Comparison of ENCODE assay signal across 20 cellular contexts in the genomic region with DNA sequence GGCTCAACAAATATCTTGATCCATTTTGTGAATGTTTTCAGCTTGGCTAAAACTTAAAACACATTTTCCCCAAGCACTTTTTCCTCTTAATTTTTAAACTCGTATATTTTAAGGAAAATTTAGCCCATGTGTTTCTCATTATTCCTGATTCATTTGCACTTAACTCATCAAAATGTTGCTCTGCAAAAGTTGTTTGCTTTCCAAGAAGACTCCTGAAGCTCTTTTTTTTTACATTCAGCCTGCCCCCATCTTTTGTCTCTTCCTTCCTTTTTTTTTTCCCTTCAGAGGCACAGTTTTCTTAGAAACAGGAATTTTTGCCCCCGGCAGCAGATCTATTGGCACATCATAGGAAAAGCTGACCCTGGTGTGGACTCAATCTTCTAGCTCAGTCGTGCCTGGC.
DNase-seq lines count a peak whose midpoint lies in the region; ATAC-seq and TF ChIP-seq lines count a peak whose summit lies in the region.
"Had no signal": no experiment of that assay in that cellular context is flagged by ENCODE, and none has a peak within 500 bp of the region (broad histone marks: within the 10 kb centered on the region; RNA-seq: fewer than 3 reads in every experiment).

No MANE protein-coding gene starts in this region.

- POLR2A ChIA-PET in BJ (lab: Charles Lee) (no interaction called here), WTC11 (lab: Charles Lee) (no interaction called here)

- DNase-seq in BJ (ENCODE audit: low read depth): peak; percentile 80
- DNase-seq in WTC11 (ENCODE audit: low spot score): no peak
- DNase-seq in fibroblast of mammary gland (ENCODE audit: low read depth): peak; percentile 82
- DNase-seq in NCI-H82 treated with DMSO at 0.1 percent for 48 hours (lab: John Stamatoyannopoulos, UW; ENCODE audit: unreplicated experiment): no peak
- DNase-seq in SKM-1 treated with dmso at 0.1 percent for 144 hours (lab: John Stamatoyannopoulos, UW; ENCODE audit: unreplicated experiment): no peak
- DNase-seq: C1 segment of cervical spinal cord, DMS79, H9, Karpas-422, MG63, NCI-H1048, NCI-H1436 treated with DMSO at 0.1 percent for 48 hours, NCI-H2081, NCI-H2171 treated with DMSO at 0.1 percent for 48 hours, NCI-H82, PC-3 had no signal

- CTCF ChIA-PET in BJ (lab: Yijun Ruan, JAX): interaction anchor here (0.6 to 0.8 kb wide), 2 partner anchors 34 to 250 kb away, joined by 3 read pairs; no protein-coding TSS in a partner anchor
- CTCF ChIA-PET in WTC11 (lab: Charles Lee): interaction anchor here (0.8 kb wide), 1 partner anchor 31 kb away, joined by 3 read pairs; no protein-coding TSS in a partner anchor

- H3K4me3 Mint-ChIP-seq in WTC11 (no peak overlapping the region), nephron (no peak overlapping the region)
- H3K4me3 Mint-ChIP-seq: H9, IgD-negative memory B cell had no signal

- peak overlapping the region; percentile 47; the same call in 1 of the 2 replicates for H3K27ac Mint-ChIP-seq in WTC11
- H3K27ac Mint-ChIP-seq in nephron: peak overlapping the region in 2 of 3 experiments; percentile 8 to 32
- H3K27ac Mint-ChIP-seq: IgD-negative memory B cell had no signal

- TF ChIP-seq CTCF in BJ (IDR thresholded peaks at IDR 0.05; ENCODE audit: insufficient read depth, low read depth, low read length) (no peak), WTC11 (IDR thresholded peaks at IDR 0.05) (no peak), fibroblast of mammary gland (conservative IDR thresholded peaks at IDR 0.05; ENCODE audit: control insufficient read depth, insufficient read depth, low read depth, low read length) (no peak), nephron (IDR thresholded peaks at IDR 0.05; ENCODE audit: unreplicated experiment in 3 of 3) (no peak)

- H3K4me1 Mint-ChIP-seq in WTC11 (peaks cover 20% of the 10 kb centered on the region), nephron (peaks cover 18% of the 10 kb centered on the region)
- H3K4me1 Mint-ChIP-seq: IgD-negative memory B cell had no signal

- H3K27me3 ChIP-seq in BJ (ENCODE audit: control insufficient read depth, insufficient read depth, low read length): no peaks in the 10 kb centered on the region
- H3K27me3 ChIP-seq: MG63 had no signal

- H3K27me3 Mint-ChIP-seq in WTC11 (ENCODE audit: low read depth) (no peaks in the 10 kb centered on the region), nephron (ENCODE audit: low read depth) (no peaks in the 10 kb centered on the region)
- H3K27me3 Mint-ChIP-seq: IgD-negative memory B cell had no signal

- ATAC-seq in WTC11: no peak
- ATAC-seq in esophagus mucosa: no peak
- no peak for ATAC-seq in GM19035 (IDR thresholded peaks at IDR 0.05; ENCODE audit: unreplicated experiment)
- ATAC-seq: PC-3 had no signal

- H3K36me3 ChIP-seq in BJ (ENCODE audit: control insufficient read depth, insufficient read depth, low read length): no peaks in the 10 kb centered on the region
- H3K36me3 ChIP-seq: MG63 had no signal

- no peak overlapping the region for H3K4me3 ChIP-seq in BJ (ENCODE audit: low read depth, low read length)
- H3K4me3 ChIP-seq in fibroblast of mammary gland (ENCODE audit: control insufficient read depth, low read depth, low read length): no peak overlapping the region
- H3K4me3 ChIP-seq: MG63 had no signal

- H3K36me3 Mint-ChIP-seq in WTC11: no peaks in the 10 kb centered on the region
- H3K36me3 Mint-ChIP-seq in nephron (ENCODE audit: low read depth): no peaks in the 10 kb centered on the region
- H3K36me3 Mint-ChIP-seq: IgD-negative memory B cell had no signal

- peaks cover 15% of the 10 kb centered on the region for H3K9me3 Mint-ChIP-seq in WTC11
- peaks cover 3% of the 10 kb centered on the region for H3K9me3 Mint-ChIP-seq in nephron
- H3K9me3 Mint-ChIP-seq: H9 had no signal

TF ChIP-seq in WTC11, 78 proteins besides CTCF, POLR2A, EP300 and RAD21:
- no peak for TF ChIP-seq ZNF121 (CRISPR knock-in tag; IDR thresholded peaks at IDR 0.05)
- TF ChIP-seq, protein P1, sequence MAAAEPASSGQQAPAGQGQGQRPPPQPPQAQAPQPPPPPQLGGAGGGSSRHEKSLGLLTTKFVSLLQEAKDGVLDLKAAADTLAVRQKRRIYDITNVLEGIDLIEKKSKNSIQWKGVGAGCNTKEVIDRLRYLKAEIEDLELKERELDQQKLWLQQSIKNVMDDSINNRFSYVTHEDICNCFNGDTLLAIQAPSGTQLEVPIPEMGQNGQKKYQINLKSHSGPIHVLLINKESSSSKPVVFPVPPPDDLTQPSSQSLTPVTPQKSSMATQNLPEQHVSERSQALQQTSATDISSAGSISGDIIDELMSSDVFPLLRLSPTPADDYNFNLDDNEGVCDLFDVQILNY (CRISPR knock-in tag; IDR thresholded peaks at IDR 0.05): no peak
- no peak for TF ChIP-seq ZNF263 (CRISPR knock-in tag; IDR thresholded peaks at IDR 0.05; ENCODE audit: low read depth)
- TF ChIP-seq, protein P2, sequence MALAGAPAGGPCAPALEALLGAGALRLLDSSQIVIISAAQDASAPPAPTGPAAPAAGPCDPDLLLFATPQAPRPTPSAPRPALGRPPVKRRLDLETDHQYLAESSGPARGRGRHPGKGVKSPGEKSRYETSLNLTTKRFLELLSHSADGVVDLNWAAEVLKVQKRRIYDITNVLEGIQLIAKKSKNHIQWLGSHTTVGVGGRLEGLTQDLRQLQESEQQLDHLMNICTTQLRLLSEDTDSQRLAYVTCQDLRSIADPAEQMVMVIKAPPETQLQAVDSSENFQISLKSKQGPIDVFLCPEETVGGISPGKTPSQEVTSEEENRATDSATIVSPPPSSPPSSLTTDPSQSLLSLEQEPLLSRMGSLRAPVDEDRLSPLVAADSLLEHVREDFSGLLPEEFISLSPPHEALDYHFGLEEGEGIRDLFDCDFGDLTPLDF (CRISPR knock-in tag; IDR thresholded peaks at IDR 0.05): no peak
- no peak for TF ChIP-seq CBFB (CRISPR knock-in tag; IDR thresholded peaks at IDR 0.05; ENCODE audit: low read depth)
- no peak for TF ChIP-seq NR2C2 (CRISPR knock-in tag; IDR thresholded peaks at IDR 0.05)
- TF ChIP-seq, protein P3, sequence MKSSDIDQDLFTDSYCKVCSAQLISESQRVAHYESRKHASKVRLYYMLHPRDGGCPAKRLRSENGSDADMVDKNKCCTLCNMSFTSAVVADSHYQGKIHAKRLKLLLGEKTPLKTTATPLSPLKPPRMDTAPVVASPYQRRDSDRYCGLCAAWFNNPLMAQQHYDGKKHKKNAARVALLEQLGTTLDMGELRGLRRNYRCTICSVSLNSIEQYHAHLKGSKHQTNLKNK (CRISPR knock-in tag; IDR thresholded peaks at IDR 0.05): no peak
- TF ChIP-seq MYBL2 (CRISPR knock-in tag; IDR thresholded peaks at IDR 0.05): no peak
- TF ChIP-seq IRF2 (CRISPR knock-in tag; IDR thresholded peaks at IDR 0.05; ENCODE audit: borderline replicate concordance, low read depth): no peak
- TF ChIP-seq, protein P4, sequence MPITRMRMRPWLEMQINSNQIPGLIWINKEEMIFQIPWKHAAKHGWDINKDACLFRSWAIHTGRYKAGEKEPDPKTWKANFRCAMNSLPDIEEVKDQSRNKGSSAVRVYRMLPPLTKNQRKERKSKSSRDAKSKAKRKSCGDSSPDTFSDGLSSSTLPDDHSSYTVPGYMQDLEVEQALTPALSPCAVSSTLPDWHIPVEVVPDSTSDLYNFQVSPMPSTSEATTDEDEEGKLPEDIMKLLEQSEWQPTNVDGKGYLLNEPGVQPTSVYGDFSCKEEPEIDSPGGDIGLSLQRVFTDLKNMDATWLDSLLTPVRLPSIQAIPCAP (CRISPR knock-in tag; IDR thresholded peaks at IDR 0.05): no peak
- no peak for TF ChIP-seq ETV6 (CRISPR knock-in tag; IDR thresholded peaks at IDR 0.05)
- TF ChIP-seq ZNF317 (CRISPR knock-in tag; IDR thresholded peaks at IDR 0.05; ENCODE audit: borderline replicate concordance, low read depth): no peak
- TF ChIP-seq, protein P5, sequence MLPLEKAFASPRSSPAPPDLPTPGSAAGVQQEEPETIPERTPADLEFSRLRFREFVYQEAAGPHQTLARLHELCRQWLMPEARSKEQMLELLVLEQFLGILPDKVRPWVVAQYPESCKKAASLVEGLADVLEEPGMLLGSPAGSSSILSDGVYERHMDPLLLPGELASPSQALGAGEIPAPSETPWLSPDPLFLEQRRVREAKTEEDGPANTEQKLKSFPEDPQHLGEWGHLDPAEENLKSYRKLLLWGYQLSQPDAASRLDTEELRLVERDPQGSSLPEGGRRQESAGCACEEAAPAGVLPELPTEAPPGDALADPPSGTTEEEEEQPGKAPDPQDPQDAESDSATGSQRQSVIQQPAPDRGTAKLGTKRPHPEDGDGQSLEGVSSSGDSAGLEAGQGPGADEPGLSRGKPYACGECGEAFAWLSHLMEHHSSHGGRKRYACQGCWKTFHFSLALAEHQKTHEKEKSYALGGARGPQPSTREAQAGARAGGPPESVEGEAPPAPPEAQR (CRISPR knock-in tag; IDR thresholded peaks at IDR 0.05): no peak
- no peak for TF ChIP-seq TEAD1 (CRISPR knock-in tag; IDR thresholded peaks at IDR 0.05)
- no peak for TF ChIP-seq FOXP1 (CRISPR knock-in tag; IDR thresholded peaks at IDR 0.05; ENCODE audit: borderline replicate concordance)
- no peak for TF ChIP-seq HMGA2 (CRISPR knock-in tag; IDR thresholded peaks at IDR 0.05)

Comparison
In these comparisons a context has a peak if more than half of its experiments do, and no peak if none do; other contexts are left out.
1. DNase-seq: peak in BJ (single experiment) and fibroblast of mammary gland (single experiment); none in WTC11 (single experiment), NCI-H82 treated with DMSO at 0.1 percent for 48 hours (single experiment) and SKM-1 treated with dmso at 0.1 percent for 144 hours (single experiment).